In the genomic region with DNA sequence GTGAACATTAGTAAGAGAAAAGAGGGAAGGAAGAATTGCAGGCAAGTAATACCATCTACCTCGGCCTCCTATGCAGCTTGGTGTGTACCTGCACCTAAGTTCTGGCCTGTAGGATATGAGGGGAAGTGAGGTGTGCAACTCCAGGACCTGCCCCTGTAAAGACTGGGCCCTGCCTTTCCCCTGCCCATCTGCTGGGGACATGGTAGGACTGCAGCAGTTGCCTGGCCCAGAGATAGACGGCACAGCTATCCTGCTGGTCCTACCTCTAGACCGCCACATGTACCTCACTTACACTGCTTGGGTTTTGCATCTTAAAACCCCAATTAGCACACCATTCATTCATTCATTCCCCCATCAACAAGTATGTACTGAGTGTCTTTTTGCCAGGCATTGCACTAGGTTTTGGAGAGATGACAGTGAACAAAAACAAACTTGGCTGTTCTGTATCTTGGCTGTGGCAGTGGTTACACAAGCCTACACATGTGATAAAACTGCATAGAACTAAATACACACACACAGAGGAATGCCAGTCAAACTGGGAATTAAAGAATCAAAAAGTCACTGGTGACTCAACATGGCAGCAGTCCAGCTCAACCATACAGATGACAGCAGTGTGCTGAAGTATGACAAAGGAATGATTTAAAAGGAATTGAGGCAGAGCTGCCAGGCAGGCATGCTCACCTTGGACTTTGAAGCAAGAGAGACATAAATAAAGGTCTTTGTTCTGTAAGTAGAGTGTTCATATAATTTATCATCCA, we compare ENCODE assay signal across 8 cellular contexts. TPM values are rescaled to one million over a fixed set of nuclear protein-coding genes. Genes with fewer than 3 reads are reported as not detected.
DNase-seq lines count a peak whose midpoint lies in the region; ATAC-seq and TF ChIP-seq lines count a peak whose summit lies in the region.

No MANE protein-coding gene starts in this region.

- H3K4me3 ChIP-seq in epithelial cell of esophagus (ENCODE audit: low read length), result no peak overlapping the region

- TF ChIP-seq CTCF in epithelial cell of esophagus (IDR thresholded peaks at IDR 0.05; ENCODE audit: insufficient read depth, low read depth, low read length, missing control alignments) (peak; percentile 21), omental fat pad (IDR thresholded peaks at IDR 0.05) (no peak)

- ATAC-seq in omental fat pad (ENCODE audit: low FRiP score), result peak; percentile 34
- no peak for ATAC-seq in HG02840 (IDR thresholded peaks at IDR 0.05; ENCODE audit: low FRiP score, unreplicated experiment)
- ATAC-seq in GM19023 (IDR thresholded peaks at IDR 0.05; ENCODE audit: unreplicated experiment), result no peak

- DNase-seq in AG08396 (ENCODE audit: low spot score) (peak; percentile 74), LHCN-M2 (ENCODE audit: low read depth) (peak; percentile 81), epithelial cell of esophagus (ENCODE audit: low read depth) (peak; percentile 97), omental fat pad (ENCODE audit: low spot score) (no peak), NCI-H2081 treated with DMSO at 0.1 percent for 48 hours (lab: John Stamatoyannopoulos, UW) (no peak), GM19240 (ENCODE audit: insufficient read length, low spot score) (no peak)

RNA-seq across cellular contexts. Expression of a gene that starts 23.3 kb away (rescaled TPM):
- 179 and 197 TPM in 2 replicates for total RNA-seq in LHCN-M2 (2014; rRNA removed)
- 146 TPM for polyA plus RNA-seq in LHCN-M2 (2012)
- 100 to 1,000 TPM; 159 to 376 (median 258) TPM for total RNA-seq in omental fat pad

RNA-seq across cellular contexts. Expression of a gene that starts 35.1 kb away (rescaled TPM):
- 17.3 and 18.0 TPM in 2 replicates for total RNA-seq in LHCN-M2 (2014; rRNA removed)
- polyA plus RNA-seq in LHCN-M2 (2012), result 8.3 TPM
- total RNA-seq in omental fat pad, result 10 to 100 TPM in 3 of 4 donors, 1 to 10 TPM in 1; 9.2 to 21.8 (median 10.8) TPM

Comparison
In these comparisons a context has a peak if more than half of its experiments do, and no peak if none do; other contexts are left out.
1. DNase-seq: peak in AG08396 (single experiment), LHCN-M2 (single experiment) and epithelial cell of esophagus (single experiment); none in omental fat pad (single experiment), NCI-H2081 treated with DMSO at 0.1 percent for 48 hours (single experiment) and GM19240 (single experiment).